In genomic region chr4:83964996-83965541, GRCh38 we compare ENCODE assay signal across 17 cellular contexts.
A peak's percentile ranks its signal among the peaks of the same experiment; 100 is the strongest.
DNase-seq lines count a peak whose midpoint lies in the region; ATAC-seq and TF ChIP-seq lines count a peak whose summit lies in the region.
"Had no signal": no experiment of that assay in that cellular context is flagged by ENCODE, and none has a peak within 500 bp of the region (broad histone marks: within the 10 kb centered on the region; RNA-seq: fewer than 3 reads in every experiment).

No MANE protein-coding gene starts in this region.

- H3K27me3 ChIP-seq in MG63 = no peaks in the 10 kb centered on the region
- H3K27me3 ChIP-seq: heart right ventricle had no signal

- TF ChIP-seq CTCF in epithelial cell of esophagus (IDR thresholded peaks at IDR 0.05; ENCODE audit: insufficient read depth, low read depth, low read length, missing control alignments) = no peak

- no peak for ATAC-seq in HG03095 (IDR thresholded peaks at IDR 0.05; ENCODE audit: unreplicated experiment)
- ATAC-seq: CD8-positive, alpha-beta T cell; heart right ventricle; left cardiac atrium; T-cell; WTC11 had no signal

- DNase-seq in GM04504 (ENCODE audit: low read depth) = peak; percentile 36
- DNase-seq in MG63 = peak; percentile 26
- DNase-seq in epithelial cell of esophagus (ENCODE audit: low read depth) = peak; percentile 34
- DNase-seq in skeletal muscle cell (ENCODE audit: low read depth) = peak; percentile 7
- DNase-seq in iPS-NIHi7 (ENCODE audit: extremely low spot score) = no peak
- DNase-seq in C1 segment of cervical spinal cord (lab: John Stamatoyannopoulos, UW) = no peak
- DNase-seq: CD8-positive, alpha-beta T cell; endodermal cell; heart right ventricle; KG1; left cardiac atrium; NCI-H1694; NCI-H82; T-cell had no signal

- no peaks in the 10 kb centered on the region for H3K36me3 ChIP-seq in MG63
- H3K36me3 ChIP-seq: heart right ventricle, thoracic aorta had no signal

- no peak overlapping the region for H3K4me3 ChIP-seq in MG63
- no peak overlapping the region for H3K4me3 ChIP-seq in epithelial cell of esophagus (ENCODE audit: low read length)
- H3K4me3 ChIP-seq in skeletal muscle cell (ENCODE audit: low read depth, low read length) = no peak overlapping the region
- H3K4me3 ChIP-seq: heart right ventricle, thoracic aorta had no signal

- no peaks in the 10 kb centered on the region for H3K9me3 ChIP-seq in MG63
- H3K9me3 ChIP-seq: thoracic aorta had no signal

Comparison
In these comparisons a context has a peak if more than half of its experiments do, and no peak if none do; other contexts are left out.
1. DNase-seq: peak in GM04504 (single experiment), MG63 (single experiment), epithelial cell of esophagus (single experiment) and skeletal muscle cell (single experiment); none in iPS-NIHi7 (single experiment) and C1 segment of cervical spinal cord (0 of 14).